ENCODE assay signal across 8 cellular contexts in the genomic region with DNA sequence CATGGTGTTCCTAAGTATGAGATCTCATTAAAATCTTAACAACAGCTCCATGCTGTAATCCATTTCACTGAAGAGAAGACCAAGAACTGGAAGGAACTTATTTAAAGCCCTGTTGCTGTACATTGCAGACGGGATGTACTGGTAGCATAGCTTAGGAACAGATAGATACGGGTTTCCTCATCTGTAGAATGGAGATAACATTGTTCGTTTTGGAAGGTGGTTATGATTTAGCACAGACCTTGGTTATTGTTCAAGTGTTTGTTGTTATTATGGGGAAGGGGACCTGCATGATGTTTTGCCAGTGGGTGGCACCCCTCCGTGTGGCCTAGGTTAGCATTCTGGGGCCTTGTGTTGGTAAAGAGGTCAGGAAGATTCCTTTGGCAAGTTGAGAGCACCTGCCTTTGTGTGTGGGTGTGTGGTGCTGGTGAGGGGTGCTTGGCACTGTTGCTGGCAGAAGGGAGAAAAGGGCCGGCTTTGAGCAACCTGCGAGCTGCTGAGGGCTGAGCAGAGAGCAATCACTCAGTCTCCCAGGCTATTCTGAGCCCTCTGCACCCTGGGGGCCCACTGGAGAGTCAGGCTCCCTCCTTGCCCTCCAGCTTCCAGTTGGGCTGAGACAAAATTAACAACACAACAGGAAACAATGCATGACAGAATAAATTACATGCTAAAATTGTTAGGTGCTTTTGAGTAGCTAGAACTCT. TPM values are rescaled to one million over a fixed set of nuclear protein-coding genes. Genes with fewer than 3 reads are reported as not detected.
DNase-seq lines count a peak whose midpoint lies in the region; ATAC-seq and TF ChIP-seq lines count a peak whose summit lies in the region.

No MANE protein-coding gene starts in this region.

- H3K4me1 ChIP-seq in Karpas-422 (ENCODE audit: low read length): peaks cover 25% of the 10 kb centered on the region

- H3K27ac ChIP-seq in Karpas-422 (ENCODE audit: low read length) (peak overlapping the region; percentile 4; the same call in 1 of the 2 replicates), coronary artery (peak overlapping the region in 1 of 2 donors; percentile 94)

- H3K4me3 ChIP-seq in BJ (ENCODE audit: low read depth, low read length) (peak overlapping the region; percentile 83), Karpas-422 (ENCODE audit: low read length) (peak overlapping the region; percentile 89), coronary artery (peak overlapping the region; percentile 89)

- no peak overlapping the region for H2AFZ ChIP-seq in Karpas-422 (ENCODE audit: low read length)

- DNase-seq in BJ (ENCODE audit: low read depth) (no peak), Karpas-422 (no peak), coronary artery (ENCODE audit: low spot score) (no peak), natural killer cell (no peak), sciatic nerve (ENCODE audit: low spot score) (no peak), NCI-H2227 treated with DMSO at 0.1 percent for 48 hours (lab: John Stamatoyannopoulos, UW) (no peak), HuH-7 (ENCODE audit: low spot score) (no peak)

- H3K9me3 Mint-ChIP-seq in natural killer cell: no peaks in the 10 kb centered on the region

- H3K9me2 ChIP-seq in Karpas-422 (replicated peaks; ENCODE audit: insufficient read depth, low read length): no peaks in the 10 kb centered on the region

- no peaks in the 10 kb centered on the region for H3K9me3 ChIP-seq in Karpas-422 (ENCODE audit: low read length)

- POLR2A ChIA-PET in BJ (lab: Charles Lee): no interaction called here

- peak overlapping the region; percentile 95 for H3K4me3 Mint-ChIP-seq in natural killer cell

- H3K27me3 Mint-ChIP-seq in natural killer cell (ENCODE audit: low read depth in 2 of 2): no peaks in the 10 kb centered on the region

- CTCF ChIA-PET in BJ (lab: Yijun Ruan, JAX): interaction anchor here (0.9 to 1.8 kb wide), 4 partner anchors 11 to 128 kb away, joined by 3 to 4 read pairs (median 3); no protein-coding TSS in a partner anchor

- H3K9ac ChIP-seq in Karpas-422 (ENCODE audit: low read length): peak overlapping the region; percentile 79

- H3K36me3 Mint-ChIP-seq in natural killer cell: peaks cover 8% of the 10 kb centered on the region

- H3K27me3 ChIP-seq in BJ (ENCODE audit: control insufficient read depth, insufficient read depth, low read length) (no peaks in the 10 kb centered on the region), Karpas-422 (ENCODE audit: low read length) (no peaks in the 10 kb centered on the region)

- H3K4me1 Mint-ChIP-seq in natural killer cell: peaks cover 26 to 52% of the 10 kb centered on the region in 2 donors

- TF ChIP-seq CTCF in BJ (IDR thresholded peaks at IDR 0.05; ENCODE audit: insufficient read depth, low read depth, low read length) (no peak), coronary artery (IDR thresholded peaks at IDR 0.05) (no peak), natural killer cell (IDR thresholded peaks at IDR 0.05) (no peak)

- intact Hi-C loops in natural killer cell (cut with micrococcal nuclease) (no loop called here), sciatic nerve (cut with DNase I) (no loop called here)

- H3K4me2 ChIP-seq in Karpas-422 (ENCODE audit: low read depth, low read length, poor library complexity, severe bottlenecking): peak overlapping the region; percentile 85

- H4K20me1 ChIP-seq in Karpas-422 (ENCODE audit: insufficient read depth, low read depth, low read length): peaks cover 22% of the 10 kb centered on the region; the same call in 1 of the 2 replicates

- peak overlapping the region; percentile 64 to 96 for H3K27ac Mint-ChIP-seq in natural killer cell

- peaks cover 45% of the 10 kb centered on the region for H3K79me2 ChIP-seq in Karpas-422 (ENCODE audit: low read length)

- ATAC-seq in natural killer cell (no peak), sciatic nerve (no peak), HG03378 (IDR thresholded peaks at IDR 0.05; ENCODE audit: unreplicated experiment) (no peak)

- peaks cover 29% of the 10 kb centered on the region for H3K36me3 ChIP-seq in BJ (ENCODE audit: control insufficient read depth, insufficient read depth, low read length)
- peaks cover 28% of the 10 kb centered on the region for H3K36me3 ChIP-seq in Karpas-422 (ENCODE audit: insufficient read depth, low read length)

RNA-seq across cellular contexts. Expression of gene TAOK2, which starts 2.3 kb away (rescaled TPM):
- 17.4 and 24.3 TPM in 2 replicates for polyA plus RNA-seq in BJ (2011; rRNA removed)
- polyA minus RNA-seq in BJ (2011; rRNA and poly(A)+ RNA removed): 19.0 and 25.8 TPM in 2 replicates
- total RNA-seq in Karpas-422 (2014; rRNA removed; shearing (Covaris generic); ENCODE audit: low replicate concordance): 21.5 and 30.7 TPM in 2 replicates
- 10 to 100 TPM; 35.3 to 42.8 (median 41.5) TPM for total RNA-seq in natural killer cell
- 51.8 TPM for total RNA-seq in sciatic nerve

RNA-seq across cellular contexts. Expression of gene TMEM219, which starts 14.1 kb away (rescaled TPM):
- polyA plus RNA-seq in BJ (2011; rRNA removed): 112 and 146 TPM in 2 replicates
- polyA minus RNA-seq in BJ (2011; rRNA and poly(A)+ RNA removed): 59.4 and 80.8 TPM in 2 replicates
- 120 and 128 TPM in 2 replicates for total RNA-seq in Karpas-422 (2014; rRNA removed; shearing (Covaris generic); ENCODE audit: low replicate concordance)
- 10 to 100 TPM; 50.2 to 69.5 (median 50.8) TPM for total RNA-seq in natural killer cell
- total RNA-seq in sciatic nerve: 82.4 TPM

RNA-seq across cellular contexts. Expression of gene HIRIP3, which starts 19.5 kb away (rescaled TPM):
- polyA plus RNA-seq in BJ (2011; rRNA removed): 7.7 and 9.6 TPM in 2 replicates
- polyA minus RNA-seq in BJ (2011; rRNA and poly(A)+ RNA removed): 3.3 and 4.5 TPM in 2 replicates
- 9.6 and 22.1 TPM in 2 replicates for total RNA-seq in Karpas-422 (2014; rRNA removed; shearing (Covaris generic); ENCODE audit: low replicate concordance)
- total RNA-seq in natural killer cell: 10 to 100 TPM; 11.1 to 13.4 (median 12.7) TPM
- total RNA-seq in sciatic nerve: 11.1 TPM

RNA-seq across cellular contexts. Expression of gene INO80E, which starts 20.1 kb away (rescaled TPM):
- polyA plus RNA-seq in BJ (2011; rRNA removed): 34.5 and 35.6 TPM in 2 replicates
- 7.3 and 8.0 TPM in 2 replicates for polyA minus RNA-seq in BJ (2011; rRNA and poly(A)+ RNA removed)
- 67.7 and 94.0 TPM in 2 replicates for total RNA-seq in Karpas-422 (2014; rRNA removed; shearing (Covaris generic); ENCODE audit: low replicate concordance)
- 100 to 1,000 TPM in 1 of 3 donors, 10 to 100 TPM in 2; 75.0 to 107 (median 99.5) TPM for total RNA-seq in natural killer cell
- total RNA-seq in sciatic nerve: 59.2 TPM

RNA-seq across cellular contexts. Expression of gene DOC2A, which starts 34.9 kb away (rescaled TPM):
- 0.26 and 0.64 TPM in 2 replicates for polyA plus RNA-seq in BJ (2011; rRNA removed)
- polyA minus RNA-seq in BJ (2011; rRNA and poly(A)+ RNA removed): not detected in 2 replicates
- not detected in 2 replicates for total RNA-seq in Karpas-422 (2014; rRNA removed; shearing (Covaris generic); ENCODE audit: low replicate concordance)
- total RNA-seq in natural killer cell (not detected), sciatic nerve (0.67 TPM)
